Comparison of ENCODE assay signal across 10 cellular contexts in genomic region chr11:124670732-124671131, GRCh38. TPM values are rescaled to one million over a fixed set of nuclear protein-coding genes. Genes with fewer than 3 reads are reported as not detected.
DNase-seq lines count a peak whose midpoint lies in the region; ATAC-seq and TF ChIP-seq lines count a peak whose summit lies in the region.
"Had no signal": no experiment of that assay in that cellular context is flagged by ENCODE, and none has a peak within 500 bp of the region (broad histone marks: within the 10 kb centered on the region; RNA-seq: fewer than 3 reads in every experiment).

No MANE protein-coding gene starts in this region.

- no peak overlapping the region for H3K27ac ChIP-seq in KMS-11
- peak overlapping the region; percentile 38 for H3K27ac ChIP-seq in naive thymus-derived CD4-positive, alpha-beta T cell (ENCODE audit: low read depth, low read length)
- H3K27ac ChIP-seq: colonic mucosa had no signal

- TF ChIP-seq CTCF in KMS-11 (conservative IDR thresholded peaks at IDR 0.05; ENCODE audit: low read depth, low read length), result no peak

- POLR2A ChIA-PET in activated CD4-positive, alpha-beta T cell treated with anti-CD3 and anti-CD28 coated beads, Interleukin-2, amount 10 ng/mL, durations not matched to agents 7 days and 5 days (lab: Charles Lee), result no interaction called here
- POLR2A ChIA-PET in naive thymus-derived CD4-positive, alpha-beta T cell (lab: Charles Lee), result interaction anchor here (0.6 to 7.4 kb wide), 15 partner anchors 24 to 1974 kb away, joined by 3 to 112 read pairs (median 5); partner anchors contain the start of genes ESAM, MSANTD2, NRGN and VSIG2

- peak overlapping the region; percentile 32; the same call in 1 of the 2 replicates for H3K4me2 ChIP-seq in KMS-11

- peaks cover 4% of the 10 kb centered on the region for H3K36me3 Mint-ChIP-seq in activated CD4-positive, alpha-beta T cell treated with anti-CD3 and anti-CD28 coated beads, Interleukin-2, amount 10 ng/mL, durations not matched to agents 7 days and 5 days (ENCODE audit: low read depth)
- peaks cover 3 to 9% (median 5%) of the 10 kb centered on the region in 5 donors for H3K36me3 Mint-ChIP-seq in naive thymus-derived CD4-positive, alpha-beta T cell

- no peak overlapping the region for H2AFZ ChIP-seq in KMS-11 (ENCODE audit: low read depth)

- H3K9me3 Mint-ChIP-seq in activated CD4-positive, alpha-beta T cell treated with anti-CD3 and anti-CD28 coated beads, Interleukin-2, amount 10 ng/mL, durations not matched to agents 7 days and 5 days, result peaks cover 2% of the 10 kb centered on the region
- peaks cover 0 to 5% (median 0%) of the 10 kb centered on the region in 11 donors for H3K9me3 Mint-ChIP-seq in naive thymus-derived CD4-positive, alpha-beta T cell

- peak overlapping the region; percentile 39 for H3K27ac Mint-ChIP-seq in activated CD4-positive, alpha-beta T cell treated with anti-CD3 and anti-CD28 coated beads, Interleukin-2, amount 10 ng/mL, durations not matched to agents 7 days and 5 days
- peak overlapping the region in 5 of 9 donors; percentile 71 to 95 (median 92) for H3K27ac Mint-ChIP-seq in naive thymus-derived CD4-positive, alpha-beta T cell

- H3K9ac ChIP-seq in KMS-11, result no peak overlapping the region

- DNase-seq in activated CD4-positive, alpha-beta T cell treated with anti-CD3 and anti-CD28 coated beads, Interleukin-2, amount 10 ng/mL, durations not matched to agents 7 days and 5 days, result peak; percentile 65
- peak in 7 of 9 donors; percentile 63 to 84 (median 80) for DNase-seq in naive thymus-derived CD4-positive, alpha-beta T cell
- no peak for DNase-seq in COLO668 (lab: John Stamatoyannopoulos, UW; ENCODE audit: unreplicated experiment)
- no peak for DNase-seq in NCI-H1436 (lab: John Stamatoyannopoulos, UW)
- DNase-seq: colonic mucosa had no signal

- CTCF ChIA-PET in activated CD4-positive, alpha-beta T cell treated with anti-CD3 and anti-CD28 coated beads, Interleukin-2, amount 10 ng/mL, durations not matched to agents 7 days and 5 days (lab: Charles Lee), result interaction anchor here (0.6 to 3.1 kb wide), 8 partner anchors 71 to 296 kb away, joined by 3 to 22 read pairs (median 4); no protein-coding TSS in a partner anchor
- CTCF ChIA-PET in naive thymus-derived CD4-positive, alpha-beta T cell (lab: Charles Lee), result interaction anchor here (0.6 to 3.9 kb wide), 24 partner anchors 8 to 940 kb away, joined by 3 to 110 read pairs (median 4); partner anchors contain the start of genes CCDC15, ESAM and MSANTD2

- no peaks in the 10 kb centered on the region for H3K27me3 Mint-ChIP-seq in activated CD4-positive, alpha-beta T cell treated with anti-CD3 and anti-CD28 coated beads, Interleukin-2, amount 10 ng/mL, durations not matched to agents 7 days and 5 days
- peaks cover 0 to 4% (median 0%) of the 10 kb centered on the region in 5 donors for H3K27me3 Mint-ChIP-seq in naive thymus-derived CD4-positive, alpha-beta T cell

- peaks cover 34% of the 10 kb centered on the region for H3K4me1 ChIP-seq in KMS-11 (ENCODE audit: low read depth, poor library complexity, severe bottlenecking)
- H3K4me1 ChIP-seq in naive thymus-derived CD4-positive, alpha-beta T cell (ENCODE audit: control insufficient read depth in 2 of 2, insufficient read depth in 2 of 2, low read length in 2 of 2), result peaks cover 14 to 40% of the 10 kb centered on the region in 2 donors
- H3K4me1 ChIP-seq: colonic mucosa had no signal

- no peak overlapping the region for H3K4me3 ChIP-seq in KMS-11 (IDR thresholded peaks at IDR 0.05; ENCODE audit: insufficient read depth, low read depth, low read length)
- H3K4me3 ChIP-seq in naive thymus-derived CD4-positive, alpha-beta T cell (ENCODE audit: low read length), result no peak overlapping the region
- H3K4me3 ChIP-seq: colonic mucosa had no signal

- H4K20me1 ChIP-seq in KMS-11 (ENCODE audit: insufficient read depth), result no peaks in the 10 kb centered on the region

- ATAC-seq in GM18505 (IDR thresholded peaks at IDR 0.05; ENCODE audit: unreplicated experiment) (peak; percentile 41), SK-N-SH treated with all-trans-retinoic acid at 6 μM for 48 hours (no peak), HG02588 (IDR thresholded peaks at IDR 0.05; ENCODE audit: unreplicated experiment) (no peak)
- ATAC-seq in naive thymus-derived CD4-positive, alpha-beta T cell, result peak; percentile 72
- ATAC-seq: sciatic nerve had no signal

- H3K4me3 Mint-ChIP-seq in activated CD4-positive, alpha-beta T cell treated with anti-CD3 and anti-CD28 coated beads, Interleukin-2, amount 10 ng/mL, durations not matched to agents 7 days and 5 days, result peak overlapping the region; percentile 29
- peak overlapping the region in 9 of 10 donors; percentile 7 to 79 (median 67) for H3K4me3 Mint-ChIP-seq in naive thymus-derived CD4-positive, alpha-beta T cell

- H3K36me3 ChIP-seq in KMS-11 (ENCODE audit: insufficient read depth), result no peaks in the 10 kb centered on the region
- peaks cover 0 to 11% (median 0%) of the 10 kb centered on the region in 3 experiments for H3K36me3 ChIP-seq in naive thymus-derived CD4-positive, alpha-beta T cell (ENCODE audit: control insufficient read depth in 2 of 3, insufficient read depth in 3 of 3, low read length in 3 of 3)
- H3K36me3 ChIP-seq: colonic mucosa had no signal

- H3K79me2 ChIP-seq in KMS-11 (ENCODE audit: insufficient read depth, low read depth), result no peaks in the 10 kb centered on the region

- no peaks in the 10 kb centered on the region for H3K27me3 ChIP-seq in KMS-11 (ENCODE audit: insufficient read depth, low read depth)
- H3K27me3 ChIP-seq in naive thymus-derived CD4-positive, alpha-beta T cell (ENCODE audit: control insufficient read depth in 2 of 2, insufficient read depth in 2 of 2, low read length in 2 of 2), result no peaks in the 10 kb centered on the region
- H3K27me3 ChIP-seq: colonic mucosa had no signal

- intact Hi-C loops in naive thymus-derived CD4-positive, alpha-beta T cell (cut with micrococcal nuclease), result loop anchor here (5.0 kb wide), 2 partner anchors 553 to 1217 kb away; partner anchors contain the start of genes HYLS1 (in 2 of the 2) and VWA5A (in 1 of the 2)

- no peaks in the 10 kb centered on the region for H3K9me3 ChIP-seq in naive thymus-derived CD4-positive, alpha-beta T cell (ENCODE audit: control insufficient read depth in 2 of 3, low read length in 3 of 3)
- H3K9me3 ChIP-seq: colonic mucosa had no signal

- no peak for TF ChIP-seq POLR2A in GM18505 (IDR thresholded peaks at IDR 0.05; ENCODE audit: borderline replicate concordance, extremely low read depth, insufficient read depth, insufficient read length)

- peaks cover 40% of the 10 kb centered on the region for H3K4me1 Mint-ChIP-seq in activated CD4-positive, alpha-beta T cell treated with anti-CD3 and anti-CD28 coated beads, Interleukin-2, amount 10 ng/mL, durations not matched to agents 7 days and 5 days
- peaks cover 22 to 37% (median 31%) of the 10 kb centered on the region in 7 donors for H3K4me1 Mint-ChIP-seq in naive thymus-derived CD4-positive, alpha-beta T cell

TF ChIP-seq in SK-N-SH treated with all-trans-retinoic acid at 6 μM for 48 hours, 23 proteins besides CTCF, POLR2A, EP300 and RAD21:
- TF ChIP-seq CSDC2 (CRISPR knock-in tag; IDR thresholded peaks at IDR 0.05), result no peak
- TF ChIP-seq ARNTL (CRISPR knock-in tag; IDR thresholded peaks at IDR 0.05; ENCODE audit: borderline replicate concordance, low read depth), result no peak
- no peak for TF ChIP-seq OSR1 (CRISPR knock-in tag; IDR thresholded peaks at IDR 0.05)
- no peak for TF ChIP-seq ZNF565 (CRISPR knock-in tag; conservative IDR thresholded peaks at IDR 0.05; ENCODE audit: low read depth)
- TF ChIP-seq ESRRG (CRISPR knock-in tag; IDR thresholded peaks at IDR 0.05), result no peak
- TF ChIP-seq TSHZ2 (CRISPR knock-in tag; IDR thresholded peaks at IDR 0.05), result no peak
- no peak for TF ChIP-seq ZNF70 (CRISPR knock-in tag; IDR thresholded peaks at IDR 0.05)

RNA-seq across cellular contexts. Expression of gene SIAE, which starts 2.8 kb away (rescaled TPM):
- 1 to 10 TPM; 6.5 to 7.5 TPM for total RNA-seq in activated CD4-positive, alpha-beta T cell treated with anti-CD3 and anti-CD28 coated beads, Interleukin-2, amount 10 ng/mL, durations not matched to agents 7 days and 5 days
- 10 to 100 TPM in 3 of 5 experiments, 1 to 10 TPM in 2; 6.2 to 11.3 (median 10.4) TPM for total RNA-seq in naive thymus-derived CD4-positive, alpha-beta T cell
- 1 to 10 TPM; 2.7 to 6.5 TPM for polyA plus RNA-seq in naive thymus-derived CD4-positive, alpha-beta T cell

RNA-seq across cellular contexts. Expression of gene SPA17, which starts 3.0 kb away (rescaled TPM):
- 1 to 10 TPM; 1.1 to 1.8 TPM for total RNA-seq in activated CD4-positive, alpha-beta T cell treated with anti-CD3 and anti-CD28 coated beads, Interleukin-2, amount 10 ng/mL, durations not matched to agents 7 days and 5 days
- total RNA-seq in naive thymus-derived CD4-positive, alpha-beta T cell, result 1 to 10 TPM in 4 of 5 experiments, under 1 TPM in 1; 1.00 to 1.1 (median 1.0) TPM
- 1 to 10 TPM; 1.7 to 2.3 TPM for polyA plus RNA-seq in naive thymus-derived CD4-positive, alpha-beta T cell

RNA-seq across cellular contexts. Expression of gene TBRG1, which starts 48.1 kb away (rescaled TPM):
- 10 to 100 TPM; 39.6 to 47.4 TPM for total RNA-seq in activated CD4-positive, alpha-beta T cell treated with anti-CD3 and anti-CD28 coated beads, Interleukin-2, amount 10 ng/mL, durations not matched to agents 7 days and 5 days
- total RNA-seq in naive thymus-derived CD4-positive, alpha-beta T cell, result 10 to 100 TPM; 35.5 to 78.6 (median 63.9) TPM
- 10 to 100 TPM; 32.4 to 38.4 TPM for polyA plus RNA-seq in naive thymus-derived CD4-positive, alpha-beta T cell

RNA-seq across cellular contexts. Expression of gene PANX3, which starts 59.5 kb away (rescaled TPM):
- total RNA-seq in activated CD4-positive, alpha-beta T cell treated with anti-CD3 and anti-CD28 coated beads, Interleukin-2, amount 10 ng/mL, durations not matched to agents 7 days and 5 days, result not detected
- total RNA-seq in naive thymus-derived CD4-positive, alpha-beta T cell, result not detected
- polyA plus RNA-seq in naive thymus-derived CD4-positive, alpha-beta T cell, result not detected
- total RNA-seq: colonic mucosa, sciatic nerve had no signal

Comparison
In these comparisons a context has a peak if more than half of its experiments do, and no peak if none do; other contexts are left out.
1. ATAC-seq: peak in GM18505 (single experiment) and naive thymus-derived CD4-positive, alpha-beta T cell (single experiment); none in SK-N-SH treated with all-trans-retinoic acid at 6 μM for 48 hours (single experiment) and HG02588 (single experiment).
2. DNase-seq: peak in activated CD4-positive, alpha-beta T cell treated with anti-CD3 and anti-CD28 coated beads, Interleukin-2, amount 10 ng/mL, durations not matched to agents 7 days and 5 days (single experiment) and naive thymus-derived CD4-positive, alpha-beta T cell (7 of 9); none in COLO668 (single experiment) and NCI-H1436 (single experiment).